ENCODE assay signal across 8 cellular contexts in the genomic region with DNA sequence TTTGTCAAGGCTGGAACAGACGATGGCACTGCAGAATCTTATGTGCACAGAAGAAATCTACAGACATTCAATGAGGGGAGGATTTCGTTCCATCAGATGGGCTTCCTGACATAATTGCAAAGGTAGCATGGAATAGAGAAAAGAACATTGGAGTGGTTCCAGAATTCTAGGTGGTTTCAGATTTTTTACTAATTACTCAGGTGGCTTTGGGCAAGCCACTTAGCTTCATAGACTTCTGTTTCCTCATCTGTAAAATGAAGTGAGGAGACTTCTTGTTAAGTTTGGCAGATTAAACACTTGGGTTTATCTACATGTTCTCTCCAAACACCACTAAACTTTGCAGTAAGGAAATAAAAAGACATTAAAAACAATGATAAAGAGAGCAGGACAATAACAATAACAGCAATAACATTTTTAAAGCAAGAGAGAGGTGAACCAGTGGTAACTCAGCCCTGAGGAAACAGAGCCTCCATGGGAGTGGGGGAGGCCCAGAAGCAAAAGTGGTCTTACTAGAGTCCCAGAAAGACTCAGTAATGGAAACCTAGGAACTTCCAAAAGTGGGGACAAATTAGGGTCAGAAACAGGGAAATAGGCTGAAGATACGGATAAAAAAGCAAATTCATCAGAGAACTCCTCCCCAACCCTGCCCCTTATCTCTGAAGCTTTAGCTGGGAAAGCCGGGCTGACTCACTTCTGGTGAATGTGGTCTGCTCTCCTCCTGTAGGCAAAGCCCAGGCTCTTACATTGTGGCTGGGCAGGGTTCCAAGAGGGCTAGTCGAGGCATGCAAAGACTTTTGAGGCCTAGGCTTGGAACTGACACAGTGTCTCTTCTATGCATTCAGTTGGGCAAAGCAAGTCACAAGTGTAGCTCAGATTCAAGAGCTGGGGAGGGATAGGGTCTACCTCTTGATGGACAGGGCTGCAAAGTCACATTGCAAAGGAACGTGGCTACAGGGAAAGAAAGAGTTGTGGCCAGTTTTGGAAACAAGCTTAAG. TPM values are rescaled to one million over a fixed set of nuclear protein-coding genes. Genes with fewer than 3 reads are reported as not detected.
DNase-seq lines count a peak whose midpoint lies in the region; ATAC-seq and TF ChIP-seq lines count a peak whose summit lies in the region.

No MANE protein-coding gene starts in this region.

- POLR2A ChIA-PET in CD8-positive, alpha-beta memory T cell (lab: Charles Lee) = no interaction called here

- H3K27ac Mint-ChIP-seq in T-helper 17 cell (peak overlapping the region; percentile 66), osteocyte (ENCODE audit: unreplicated experiment) (peak overlapping the region; percentile 73)
- peak overlapping the region in 2 of 8 donors; percentile 20 to 24 for H3K27ac Mint-ChIP-seq in CD8-positive, alpha-beta memory T cell

- intact Hi-C loops in colonic mucosa (cut with DNase I) = no loop called here
- intact Hi-C loops in uterus (cut with DNase I; ENCODE audit: low total_unique reads) = no loop called here

- H3K4me1 Mint-ChIP-seq in T-helper 17 cell (peaks cover 25% of the 10 kb centered on the region), osteocyte (ENCODE audit: unreplicated experiment) (peaks cover 25% of the 10 kb centered on the region)
- peaks cover 3 to 20% (median 15%) of the 10 kb centered on the region in 3 donors for H3K4me1 Mint-ChIP-seq in CD8-positive, alpha-beta memory T cell

- no peaks in the 10 kb centered on the region for H3K27me3 Mint-ChIP-seq in T-helper 17 cell
- no peaks in the 10 kb centered on the region for H3K27me3 Mint-ChIP-seq in osteocyte (ENCODE audit: unreplicated experiment)
- H3K27me3 Mint-ChIP-seq in CD8-positive, alpha-beta memory T cell = peaks cover 2 to 28% of the 10 kb centered on the region in 2 donors

- H3K36me3 ChIP-seq in colonic mucosa (no peaks in the 10 kb centered on the region), uterus (no peaks in the 10 kb centered on the region)
- H3K36me3 ChIP-seq in CD8-positive, alpha-beta memory T cell (ENCODE audit: insufficient read depth, low read length) = no peaks in the 10 kb centered on the region

- H3K4me3 ChIP-seq in colonic mucosa = no peak overlapping the region
- no peak overlapping the region for H3K4me3 ChIP-seq in CD8-positive, alpha-beta memory T cell (ENCODE audit: low read length)
- no peak overlapping the region for H3K4me3 ChIP-seq in uterus

- H3K27me3 ChIP-seq in colonic mucosa (no peaks in the 10 kb centered on the region), uterus (no peaks in the 10 kb centered on the region)
- H3K27me3 ChIP-seq in CD8-positive, alpha-beta memory T cell (ENCODE audit: insufficient read depth, low read length, poor library complexity, severe bottlenecking) = no peaks in the 10 kb centered on the region

- peaks cover 2% of the 10 kb centered on the region for H3K36me3 Mint-ChIP-seq in T-helper 17 cell (ENCODE audit: low read depth)
- H3K36me3 Mint-ChIP-seq in osteocyte (ENCODE audit: unreplicated experiment) = no peaks in the 10 kb centered on the region
- no peaks in the 10 kb centered on the region for H3K36me3 Mint-ChIP-seq in CD8-positive, alpha-beta memory T cell

- TF ChIP-seq POLR2A in uterus (IDR thresholded peaks at IDR 0.05) = no peak

- TF ChIP-seq CTCF in colonic mucosa (IDR thresholded peaks at IDR 0.05) (no peak), osteocyte (IDR thresholded peaks at IDR 0.05) (no peak), uterus (IDR thresholded peaks at IDR 0.05) (no peak)

- no peaks in the 10 kb centered on the region for H3K9me3 ChIP-seq in T-helper 17 cell (ENCODE audit: control insufficient read depth, low read length, poor library complexity, severe bottlenecking)
- H3K9me3 ChIP-seq in colonic mucosa = no peaks in the 10 kb centered on the region
- H3K9me3 ChIP-seq in CD8-positive, alpha-beta memory T cell (ENCODE audit: low read length) = no peaks in the 10 kb centered on the region
- no peaks in the 10 kb centered on the region for H3K9me3 ChIP-seq in uterus

- H3K4me3 Mint-ChIP-seq in T-helper 17 cell = peak overlapping the region; percentile 49
- H3K4me3 Mint-ChIP-seq in osteocyte (ENCODE audit: unreplicated experiment) = no peak overlapping the region
- no peak overlapping the region for H3K4me3 Mint-ChIP-seq in CD8-positive, alpha-beta memory T cell

- DNase-seq in A172 (ENCODE audit: low spot score) (peak; percentile 95), HT-29 (ENCODE audit: low spot score) (peak; percentile 96), T-helper 17 cell (no peak), colonic mucosa (peak; percentile 40), osteocyte (ENCODE audit: extremely low spot score, unreplicated experiment) (peak; percentile 90), uterus (no peak)
- DNase-seq in CD8-positive, alpha-beta memory T cell = no peak

- peak overlapping the region; percentile 18 for H3K27ac ChIP-seq in colonic mucosa
- H3K27ac ChIP-seq in CD8-positive, alpha-beta memory T cell (ENCODE audit: low read depth, low read length) = no peak overlapping the region
- no peak overlapping the region for H3K27ac ChIP-seq in uterus

- H3K9me3 Mint-ChIP-seq in osteocyte (ENCODE audit: unreplicated experiment) = no peaks in the 10 kb centered on the region
- peaks cover 0 to 2% (median 0%) of the 10 kb centered on the region in 5 donors for H3K9me3 Mint-ChIP-seq in CD8-positive, alpha-beta memory T cell

- ATAC-seq in GM18907 (IDR thresholded peaks at IDR 0.05; ENCODE audit: unreplicated experiment) (peak; percentile 56), T-helper 17 cell (peak; percentile 67)

- H3K9ac ChIP-seq in colonic mucosa (ENCODE audit: low read depth in 2 of 2, low read length in 2 of 2) = no peak overlapping the region

- CTCF ChIA-PET in CD8-positive, alpha-beta memory T cell (lab: Charles Lee) = no interaction called here

- H3K4me1 ChIP-seq in colonic mucosa (no peaks in the 10 kb centered on the region), uterus (no peaks in the 10 kb centered on the region)
- H3K4me1 ChIP-seq in CD8-positive, alpha-beta memory T cell (ENCODE audit: insufficient read depth, low read length) = peaks cover 17% of the 10 kb centered on the region

RNA-seq across cellular contexts. Expression of a gene that starts 11.8 kb away (rescaled TPM):
- 0.05 TPM in 1 of 2 replicates, not detected in the other for total RNA-seq in A172 (2014; rRNA removed; shearing (Covaris generic))
- total RNA-seq in HT-29 (2014; rRNA removed; shearing (Covaris generic)) = 0.16 and 0.51 TPM in 2 replicates
- total RNA-seq in T-helper 17 cell (not detected), colonic mucosa (not detected), osteocyte (not detected in 2 replicates), uterus (not detected)
- total RNA-seq in CD8-positive, alpha-beta memory T cell = not detected
- polyA plus RNA-seq in CD8-positive, alpha-beta memory T cell = not detected

Comparison
In these comparisons a context has a peak if more than half of its experiments do, and no peak if none do; other contexts are left out.
1. DNase-seq: peak in A172 (single experiment), HT-29 (single experiment), colonic mucosa (single experiment) and osteocyte (single experiment); none in T-helper 17 cell (0 of 3), CD8-positive, alpha-beta memory T cell (0 of 5) and uterus (0 of 2).